In the genomic region with DNA sequence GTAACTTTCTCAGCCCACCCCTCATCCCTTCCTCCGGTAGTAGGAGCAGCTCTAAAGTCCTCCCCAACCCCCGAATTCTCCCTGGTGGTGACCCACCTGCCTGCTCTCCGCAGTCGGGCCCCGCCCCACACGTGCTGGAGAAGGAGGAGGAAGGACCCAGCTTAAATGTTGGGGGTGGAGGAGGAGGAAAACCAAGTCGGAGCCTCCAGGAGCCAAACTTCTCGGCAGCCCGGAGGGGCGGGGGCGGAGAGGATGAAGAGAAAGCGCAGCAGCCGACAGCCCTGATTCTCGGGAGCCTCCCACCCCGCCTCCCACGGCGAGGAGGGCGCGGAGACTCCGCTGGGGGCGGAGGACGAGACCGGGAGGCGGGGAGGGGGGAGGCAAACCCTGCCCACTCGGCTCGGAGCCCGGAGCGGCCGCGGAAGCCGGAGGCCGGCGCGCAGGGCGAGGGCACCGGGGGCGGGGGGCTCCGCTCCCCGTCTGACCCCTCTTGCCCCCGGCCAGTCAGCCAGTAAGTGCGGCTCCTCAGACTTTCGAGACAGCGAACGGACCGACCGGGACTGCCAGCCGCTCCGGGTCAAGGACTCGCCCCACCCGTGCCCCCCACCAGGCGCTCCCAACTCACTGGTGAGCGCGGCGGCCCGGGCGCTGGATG, we compare ENCODE assay signal across 1 cellular context.
TF ChIP-seq lines count a peak whose summit lies in the region.

A gene with protein sequence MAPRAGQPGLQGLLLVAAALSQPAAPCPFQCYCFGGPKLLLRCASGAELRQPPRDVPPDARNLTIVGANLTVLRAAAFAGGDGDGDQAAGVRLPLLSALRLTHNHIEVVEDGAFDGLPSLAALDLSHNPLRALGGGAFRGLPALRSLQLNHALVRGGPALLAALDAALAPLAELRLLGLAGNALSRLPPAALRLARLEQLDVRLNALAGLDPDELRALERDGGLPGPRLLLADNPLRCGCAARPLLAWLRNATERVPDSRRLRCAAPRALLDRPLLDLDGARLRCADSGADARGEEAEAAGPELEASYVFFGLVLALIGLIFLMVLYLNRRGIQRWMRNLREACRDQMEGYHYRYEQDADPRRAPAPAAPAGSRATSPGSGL (plus strand): TSS at position 394 of the 655 bp plus-strand sequence. CDS start 276 bp downstream, outside the sequence.

TF ChIP-seq in HEK293, 187 proteins besides CTCF, POLR2A, EP300 and RAD21 (continued from another document and continues in another):
- peak; percentile 52 for TF ChIP-seq PRDM10 (tag by site-specific recombination; IDR thresholded peaks at IDR 0.05)
- 0 out of 2 replicates have a peak, but pooled peaks have one; percentile 18 for TF ChIP-seq ZBTB8A (tag by site-specific recombination; IDR thresholded peaks at IDR 0.05)
- TF ChIP-seq ZNF221 (tag by site-specific recombination; IDR thresholded peaks at IDR 0.05; ENCODE audit: borderline replicate concordance) = no peak
- TF ChIP-seq BCL11B (tag by site-specific recombination; IDR thresholded peaks at IDR 0.05; ENCODE audit: low read depth) = no peak
- TF ChIP-seq OVOL3 (tag by site-specific recombination; IDR thresholded peaks at IDR 0.05) = no peak
- peak; percentile 44; the same call in 1 of the 2 replicates for TF ChIP-seq SP7 (tag by site-specific recombination; IDR thresholded peaks at IDR 0.05)
- TF ChIP-seq ZNF664 (tag by site-specific recombination; IDR thresholded peaks at IDR 0.05) = no peak
- no peak for TF ChIP-seq ZNF768 (tag by site-specific recombination; IDR thresholded peaks at IDR 0.05)
- peak; percentile 56 for TF ChIP-seq SP2 (tag by site-specific recombination; IDR thresholded peaks at IDR 0.05)
- TF ChIP-seq, protein P1, sequence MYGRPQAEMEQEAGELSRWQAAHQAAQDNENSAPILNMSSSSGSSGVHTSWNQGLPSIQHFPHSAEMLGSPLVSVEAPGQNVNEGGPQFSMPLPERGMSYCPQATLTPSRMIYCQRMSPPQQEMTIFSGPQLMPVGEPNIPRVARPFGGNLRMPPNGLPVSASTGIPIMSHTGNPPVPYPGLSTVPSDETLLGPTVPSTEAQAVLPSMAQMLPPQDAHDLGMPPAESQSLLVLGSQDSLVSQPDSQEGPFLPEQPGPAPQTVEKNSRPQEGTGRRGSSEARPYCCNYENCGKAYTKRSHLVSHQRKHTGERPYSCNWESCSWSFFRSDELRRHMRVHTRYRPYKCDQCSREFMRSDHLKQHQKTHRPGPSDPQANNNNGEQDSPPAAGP (tag by site-specific recombination; IDR thresholded peaks at IDR 0.05) = no peak
- TF ChIP-seq ZBTB17 (tag by site-specific recombination; IDR thresholded peaks at IDR 0.05) = no peak; the same call in 1 of the 2 replicates
- no peak for TF ChIP-seq HOXA7 (CRISPR knock-in tag; IDR thresholded peaks at IDR 0.05; ENCODE audit: borderline replicate concordance)
- TF ChIP-seq, protein P2, sequence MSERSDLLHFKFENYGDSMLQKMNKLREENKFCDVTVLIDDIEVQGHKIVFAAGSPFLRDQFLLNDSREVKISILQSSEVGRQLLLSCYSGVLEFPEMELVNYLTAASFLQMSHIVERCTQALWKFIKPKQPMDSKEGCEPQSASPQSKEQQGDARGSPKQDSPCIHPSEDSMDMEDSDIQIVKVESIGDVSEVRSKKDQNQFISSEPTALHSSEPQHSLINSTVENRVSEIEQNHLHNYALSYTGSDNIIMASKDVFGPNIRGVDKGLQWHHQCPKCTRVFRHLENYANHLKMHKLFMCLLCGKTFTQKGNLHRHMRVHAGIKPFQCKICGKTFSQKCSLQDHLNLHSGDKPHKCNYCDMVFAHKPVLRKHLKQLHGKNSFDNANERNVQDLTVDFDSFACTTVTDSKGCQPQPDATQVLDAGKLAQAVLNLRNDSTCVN (tag by site-specific recombination; optimal IDR thresholded peaks at IDR 0.05) = peak; percentile 47
- TF ChIP-seq KLF9 (tag by site-specific recombination; IDR thresholded peaks at IDR 0.05; ENCODE audit: low read depth) = peak; percentile 63
- TF ChIP-seq ZNF214 (tag by site-specific recombination; IDR thresholded peaks at IDR 0.05; ENCODE audit: borderline replicate concordance) = no peak
- no peak for TF ChIP-seq ZNF623 (tag by site-specific recombination; IDR thresholded peaks at IDR 0.05)
- TF ChIP-seq ZNF48 (tag by site-specific recombination; IDR thresholded peaks at IDR 0.05) = no peak
- no peak for TF ChIP-seq ZNF514 (tag by site-specific recombination; IDR thresholded peaks at IDR 0.05)
- no peak for TF ChIP-seq IKZF3 (tag by site-specific recombination; IDR thresholded peaks at IDR 0.05)
- no peak for TF ChIP-seq ZNF658 (tag by site-specific recombination; IDR thresholded peaks at IDR 0.05)
- TF ChIP-seq KLF8 (tag by site-specific recombination; IDR thresholded peaks at IDR 0.05) = no peak
- TF ChIP-seq ZFHX2 (tag by site-specific recombination; conservative IDR thresholded peaks at IDR 0.05) = peak; percentile 96
- TF ChIP-seq PATZ1 (tag by site-specific recombination; IDR thresholded peaks at IDR 0.05) = peak; percentile 33; the same call in 1 of the 2 replicates
- TF ChIP-seq ZNF335 (tag by site-specific recombination; conservative IDR thresholded peaks at IDR 0.05) = peak; percentile 47
- no peak for TF ChIP-seq ZNF140 (tag by site-specific recombination; IDR thresholded peaks at IDR 0.05)
- TF ChIP-seq ZNF777 (tag by site-specific recombination; IDR thresholded peaks at IDR 0.05; ENCODE audit: borderline replicate concordance) = no peak
- no peak for TF ChIP-seq ZNF114 (tag by site-specific recombination; IDR thresholded peaks at IDR 0.05)
- peak; percentile 92 for TF ChIP-seq EGR2 (tag by site-specific recombination; IDR thresholded peaks at IDR 0.05; ENCODE audit: low read depth)
- TF ChIP-seq RBAK (tag by site-specific recombination; IDR thresholded peaks at IDR 0.05) = no peak
- no peak for TF ChIP-seq ZNF571 (tag by site-specific recombination; IDR thresholded peaks at IDR 0.05)
- TF ChIP-seq ZNF266 (tag by site-specific recombination; IDR thresholded peaks at IDR 0.05; ENCODE audit: low read depth) = no peak
- TF ChIP-seq ZNF529 (tag by site-specific recombination; IDR thresholded peaks at IDR 0.05; ENCODE audit: insufficient replicate concordance) = no peak
- TF ChIP-seq ZSCAN18 (tag by site-specific recombination; IDR thresholded peaks at IDR 0.05) = no peak
- peak; percentile 40; the same call in 1 of the 2 replicates for TF ChIP-seq KLF1 (tag by site-specific recombination; IDR thresholded peaks at IDR 0.05)
- no peak for TF ChIP-seq ZFP37 (tag by site-specific recombination; IDR thresholded peaks at IDR 0.05)
- no peak for TF ChIP-seq ZNF24 (tag by site-specific recombination; IDR thresholded peaks at IDR 0.05)
- no peak for TF ChIP-seq ZNF354C (tag by site-specific recombination; IDR thresholded peaks at IDR 0.05; ENCODE audit: borderline replicate concordance, low read depth)
- no peak for TF ChIP-seq ZNF274 (IDR thresholded peaks at IDR 0.05; ENCODE audit: low read length)
- TF ChIP-seq ZNF274 (tag by site-specific recombination; IDR thresholded peaks at IDR 0.05; ENCODE audit: borderline replicate concordance) = no peak
- no peak for TF ChIP-seq ZNF488 (tag by site-specific recombination; IDR thresholded peaks at IDR 0.05)
- TF ChIP-seq, protein P3, sequence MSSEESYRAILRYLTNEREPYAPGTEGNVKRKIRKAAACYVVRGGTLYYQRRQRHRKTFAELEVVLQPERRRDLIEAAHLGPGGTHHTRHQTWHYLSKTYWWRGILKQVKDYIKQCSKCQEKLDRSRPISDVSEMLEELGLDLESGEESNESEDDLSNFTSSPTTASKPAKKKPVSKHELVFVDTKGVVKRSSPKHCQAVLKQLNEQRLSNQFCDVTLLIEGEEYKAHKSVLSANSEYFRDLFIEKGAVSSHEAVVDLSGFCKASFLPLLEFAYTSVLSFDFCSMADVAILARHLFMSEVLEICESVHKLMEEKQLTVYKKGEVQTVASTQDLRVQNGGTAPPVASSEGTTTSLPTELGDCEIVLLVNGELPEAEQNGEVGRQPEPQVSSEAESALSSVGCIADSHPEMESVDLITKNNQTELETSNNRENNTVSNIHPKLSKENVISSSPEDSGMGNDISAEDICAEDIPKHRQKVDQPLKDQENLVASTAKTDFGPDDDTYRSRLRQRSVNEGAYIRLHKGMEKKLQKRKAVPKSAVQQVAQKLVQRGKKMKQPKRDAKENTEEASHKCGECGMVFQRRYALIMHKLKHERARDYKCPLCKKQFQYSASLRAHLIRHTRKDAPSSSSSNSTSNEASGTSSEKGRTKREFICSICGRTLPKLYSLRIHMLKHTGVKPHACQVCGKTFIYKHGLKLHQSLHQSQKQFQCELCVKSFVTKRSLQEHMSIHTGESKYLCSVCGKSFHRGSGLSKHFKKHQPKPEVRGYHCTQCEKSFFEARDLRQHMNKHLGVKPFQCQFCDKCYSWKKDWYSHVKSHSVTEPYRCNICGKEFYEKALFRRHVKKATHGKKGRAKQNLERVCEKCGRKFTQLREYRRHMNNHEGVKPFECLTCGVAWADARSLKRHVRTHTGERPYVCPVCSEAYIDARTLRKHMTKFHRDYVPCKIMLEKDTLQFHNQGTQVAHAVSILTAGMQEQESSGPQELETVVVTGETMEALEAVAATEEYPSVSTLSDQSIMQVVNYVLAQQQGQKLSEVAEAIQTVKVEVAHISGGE (tag by site-specific recombination; conservative IDR thresholded peaks at IDR 0.05; ENCODE audit: low read depth) = no peak
- peak; percentile 79 for TF ChIP-seq SP3 (tag by site-specific recombination; IDR thresholded peaks at IDR 0.05)
- TF ChIP-seq GLIS2 (tag by site-specific recombination; IDR thresholded peaks at IDR 0.05) = peak; percentile 86
- TF ChIP-seq HOXD13 (CRISPR knock-in tag; IDR thresholded peaks at IDR 0.05; ENCODE audit: borderline replicate concordance) = no peak
- no peak for TF ChIP-seq MYNN (tag by site-specific recombination; IDR thresholded peaks at IDR 0.05; ENCODE audit: borderline replicate concordance)
- TF ChIP-seq ZNF660 (tag by site-specific recombination; IDR thresholded peaks at IDR 0.05) = no peak
